ENCODE assay signal across 21 cellular contexts in the genomic region with DNA sequence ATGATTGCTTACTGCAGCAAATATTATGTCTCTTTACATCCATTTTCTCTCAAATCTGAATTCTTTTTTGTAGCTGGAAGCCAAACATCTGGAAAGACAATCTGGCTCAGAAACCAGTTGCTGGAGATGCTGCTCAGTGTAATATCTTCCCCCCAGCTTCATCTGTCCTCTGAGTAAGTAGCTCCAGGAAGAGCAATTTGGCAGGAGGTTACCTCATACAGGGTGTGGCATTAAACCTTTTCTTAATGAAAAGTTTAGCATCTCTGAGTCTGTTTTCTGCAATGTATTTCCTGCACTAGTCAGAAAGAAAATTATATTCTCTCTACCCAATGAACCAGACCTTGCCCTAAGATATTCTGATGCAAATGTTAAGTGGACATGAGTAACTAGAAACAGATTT.
"Had no signal": no experiment of that assay in that cellular context is flagged by ENCODE, and none has a peak within 500 bp of the region (broad histone marks: within the 10 kb centered on the region; RNA-seq: fewer than 3 reads in every experiment).

No MANE protein-coding gene starts in this region.

- H3K27me3 ChIP-seq: heart right ventricle, sigmoid colon, upper lobe of left lung had no signal

- H3K4me1 ChIP-seq: sigmoid colon had no signal

- H3K27ac Mint-ChIP-seq: activated CD4-positive, alpha-beta memory T cell treated with anti-CD3 and anti-CD28 coated beads for 36 hours; activated CD4-positive, alpha-beta T cell treated with anti-CD3 and anti-CD28 coated beads for 36 hours; brain; T-cell had no signal

- H3K4me1 Mint-ChIP-seq: central memory CD8-positive, alpha-beta T cell had no signal

- ATAC-seq: activated CD4-positive, alpha-beta T cell treated with anti-CD3 and anti-CD28 coated beads for 36 hours; naive thymus-derived CD4-positive, alpha-beta T cell; T-cell had no signal

- H3K4me3 ChIP-seq: heart right ventricle, lung, sigmoid colon, thoracic aorta, upper lobe of left lung had no signal

- H3K9me3 Mint-ChIP-seq: activated CD4-positive, alpha-beta memory T cell treated with anti-CD3 and anti-CD28 coated beads for 36 hours; brain; central memory CD8-positive, alpha-beta T cell; T-cell had no signal

- DNase-seq: activated CD4-positive, alpha-beta memory T cell treated with anti-CD3 and anti-CD28 coated beads for 36 hours; activated CD4-positive, alpha-beta T cell treated with anti-CD3 and anti-CD28 coated beads for 36 hours; activated effector memory CD4-positive, alpha-beta T cell treated with Interleukin-2 at 50 U/mL for 16 hours; activated naive CD4-positive, alpha-beta T cell treated with anti-CD3 and anti-CD28 coated beads, Interleukin-2, amount 50 U/mL, for 16 hours; activated T-cell treated with anti-CD3 and anti-CD28 coated beads, Interleukin-2, amount 50 U/mL, for 48 hours; aorta; effector memory CD4-positive, alpha-beta T cell; heart right ventricle; islet precursor cell; naive thymus-derived CD4-positive, alpha-beta T cell; sigmoid colon; stimulated activated CD4-positive, alpha-beta T cell treated with anti-CD3 and anti-CD28 coated beads, Interleukin-4, amount 100 ng/mL, for 1 hour; stimulated activated naive CD4-positive, alpha-beta T cell treated with Interleukin-2 at 50 U/mL for 16 hours; T-cell; T-helper 9 cell; upper lobe of left lung had no signal

- H3K4me3 Mint-ChIP-seq: activated CD4-positive, alpha-beta memory T cell treated with anti-CD3 and anti-CD28 coated beads for 36 hours; activated CD4-positive, alpha-beta T cell treated with anti-CD3 and anti-CD28 coated beads for 36 hours; brain; central memory CD8-positive, alpha-beta T cell; naive thymus-derived CD4-positive, alpha-beta T cell; neural crest cell; T-cell had no signal

- H3K36me3 Mint-ChIP-seq: activated CD4-positive, alpha-beta memory T cell treated with anti-CD3 and anti-CD28 coated beads for 36 hours; brain; T-cell had no signal

- H3K9me3 ChIP-seq: heart right ventricle, sigmoid colon, thoracic aorta, upper lobe of left lung had no signal

- H3K36me3 ChIP-seq: sigmoid colon, thoracic aorta, upper lobe of left lung had no signal

- H3K27ac ChIP-seq: sigmoid colon, thoracic aorta, upper lobe of left lung had no signal
